25 cellular contexts compared by ENCODE assay signal in genomic region chr16:70766176-70766575, GRCh38.
"Had no signal": no experiment of that assay in that cellular context is flagged by ENCODE, and none has a peak within 500 bp of the region (broad histone marks: within the 10 kb centered on the region; RNA-seq: fewer than 3 reads in every experiment).

No MANE protein-coding gene starts in this region.

- FAIRE-seq: endothelial cell of umbilical vein had no signal

- H3K36me3 ChIP-seq: prostate gland had no signal

- DNase-seq: dermis blood vessel endothelial cell; effector memory CD4-positive, alpha-beta T cell; erythroblast; esophagus squamous epithelium; foreskin melanocyte; glutamatergic neuron; heart right ventricle; hypothalamus; immature natural killer cell; islet precursor cell; naive B cell; nephron progenitor cell; nucleus accumbens; sigmoid colon; spleen; stimulated activated naive CD4-positive, alpha-beta T cell; stimulated activated naive CD8-positive, alpha-beta T cell treated with anti-CD3 and anti-CD28 coated beads, Interleukin-15, amount 100 ng/mL, for 72 hours; transverse colon had no signal

- H3K27ac ChIP-seq: coronary artery, esophagus squamous epithelium, heart right ventricle, prostate gland, right atrium auricular region, sigmoid colon, skin epidermis, spleen, suprapubic skin, transverse colon had no signal

- H3K4me1 ChIP-seq: prostate gland had no signal

- H3K4me3 ChIP-seq: coronary artery, esophagus squamous epithelium, heart right ventricle, lung, prostate gland, right atrium auricular region, sigmoid colon, skin epidermis, spleen, suprapubic skin, transverse colon had no signal

- H3K27me3 ChIP-seq: esophagus squamous epithelium, heart right ventricle, right atrium auricular region, sigmoid colon, spleen, suprapubic skin, transverse colon had no signal

- ATAC-seq: heart right ventricle; stimulated activated naive CD8-positive, alpha-beta T cell treated with anti-CD3 and anti-CD28 coated beads, Interleukin-15, amount 100 ng/mL, for 72 hours had no signal

- H3K9me3 ChIP-seq: esophagus squamous epithelium, heart right ventricle, prostate gland, right atrium auricular region, sigmoid colon, spleen, suprapubic skin, transverse colon had no signal
